Comparison of ENCODE assay signal across 1 cellular context in the genomic region with DNA sequence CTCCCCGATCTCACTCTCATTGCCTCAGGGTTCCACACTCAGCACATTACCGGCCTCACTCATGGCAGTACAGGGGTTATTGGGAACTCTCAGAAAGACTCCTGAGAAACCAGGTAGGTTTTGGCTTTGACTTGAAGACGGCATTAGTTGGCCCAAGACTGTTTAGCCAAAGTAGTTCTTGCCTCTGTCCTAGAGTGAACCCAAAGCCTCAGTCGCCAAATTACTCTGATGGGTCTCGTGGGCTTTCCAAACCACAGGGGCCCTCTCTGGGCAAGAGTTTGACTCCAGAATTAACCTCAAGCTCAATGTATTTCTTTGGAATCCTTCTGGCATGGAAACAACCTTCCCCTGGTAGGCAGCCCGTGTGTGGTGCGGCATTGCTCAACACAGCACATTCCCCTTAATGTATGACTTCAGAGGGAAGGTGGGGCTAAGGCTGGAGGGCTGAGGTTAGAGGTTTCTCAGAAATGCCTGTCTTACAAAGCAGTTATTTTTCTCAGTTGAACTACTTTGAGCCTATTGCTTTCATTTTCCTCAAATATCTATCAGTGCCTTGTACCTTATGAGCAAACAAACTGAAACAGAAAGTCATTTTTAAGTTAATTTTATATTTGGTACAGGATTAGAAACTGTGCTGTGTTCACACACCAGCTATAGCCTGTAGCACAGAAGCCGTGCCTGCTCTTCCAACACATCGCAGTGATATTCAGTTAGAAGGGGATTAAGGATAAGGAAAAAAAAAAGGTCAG.
TF ChIP-seq lines count a peak whose summit lies in the region.

No MANE protein-coding gene starts in this region.

TF ChIP-seq in GM12878, 131 proteins besides CTCF, POLR2A, EP300 and RAD21 (continued from another document and continues in another):
- TF ChIP-seq, protein P1, sequence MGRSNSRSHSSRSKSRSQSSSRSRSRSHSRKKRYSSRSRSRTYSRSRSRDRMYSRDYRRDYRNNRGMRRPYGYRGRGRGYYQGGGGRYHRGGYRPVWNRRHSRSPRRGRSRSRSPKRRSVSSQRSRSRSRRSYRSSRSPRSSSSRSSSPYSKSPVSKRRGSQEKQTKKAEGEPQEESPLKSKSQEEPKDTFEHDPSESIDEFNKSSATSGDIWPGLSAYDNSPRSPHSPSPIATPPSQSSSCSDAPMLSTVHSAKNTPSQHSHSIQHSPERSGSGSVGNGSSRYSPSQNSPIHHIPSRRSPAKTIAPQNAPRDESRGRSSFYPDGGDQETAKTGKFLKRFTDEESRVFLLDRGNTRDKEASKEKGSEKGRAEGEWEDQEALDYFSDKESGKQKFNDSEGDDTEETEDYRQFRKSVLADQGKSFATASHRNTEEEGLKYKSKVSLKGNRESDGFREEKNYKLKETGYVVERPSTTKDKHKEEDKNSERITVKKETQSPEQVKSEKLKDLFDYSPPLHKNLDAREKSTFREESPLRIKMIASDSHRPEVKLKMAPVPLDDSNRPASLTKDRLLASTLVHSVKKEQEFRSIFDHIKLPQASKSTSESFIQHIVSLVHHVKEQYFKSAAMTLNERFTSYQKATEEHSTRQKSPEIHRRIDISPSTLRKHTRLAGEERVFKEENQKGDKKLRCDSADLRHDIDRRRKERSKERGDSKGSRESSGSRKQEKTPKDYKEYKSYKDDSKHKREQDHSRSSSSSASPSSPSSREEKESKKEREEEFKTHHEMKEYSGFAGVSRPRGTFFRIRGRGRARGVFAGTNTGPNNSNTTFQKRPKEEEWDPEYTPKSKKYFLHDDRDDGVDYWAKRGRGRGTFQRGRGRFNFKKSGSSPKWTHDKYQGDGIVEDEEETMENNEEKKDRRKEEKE (IDR thresholded peaks at IDR 0.05), result no peak
- TF ChIP-seq ASH2L (IDR thresholded peaks at IDR 0.05; ENCODE audit: borderline replicate concordance, low read depth) (peak; percentile 51; the same call in 1 of the 2 replicates), BHLHE40 (IDR thresholded peaks at IDR 0.05; ENCODE audit: borderline replicate concordance in 1 of 2, low read depth in 2 of 2, low read length in 1 of 2) (no peak), MYB (IDR thresholded peaks at IDR 0.05; ENCODE audit: borderline replicate concordance, low read depth, low read length) (no peak), CREM (IDR thresholded peaks at IDR 0.05; ENCODE audit: low read depth) (no peak), MTA3 (IDR thresholded peaks at IDR 0.05; ENCODE audit: borderline replicate concordance, low read length) (no peak; the same call in 1 of the 2 replicates), RELA (IDR thresholded peaks at IDR 0.05; ENCODE audit: borderline replicate concordance, partially characterized antibody) (no peak), BRCA1 (IDR thresholded peaks at IDR 0.05; ENCODE audit: low read depth, low read length) (no peak), TCF12 (IDR thresholded peaks at IDR 0.05; ENCODE audit: low read depth, low read length) (no peak), NBN (IDR thresholded peaks at IDR 0.05) (no peak), CREB1 (IDR thresholded peaks at IDR 0.05; ENCODE audit: low read depth) (0 out of 2 replicates have a peak, but pooled peaks have one; percentile 20), ZZZ3 (IDR thresholded peaks at IDR 0.05; ENCODE audit: control insufficient read depth, insufficient read length, low read depth) (no peak), SIX5 (IDR thresholded peaks at IDR 0.05; ENCODE audit: low read depth, low read length, severe bottlenecking) (no peak), YY1 (IDR thresholded peaks at IDR 0.05; ENCODE audit: low read depth, low read length) (no peak), PAX5 (IDR thresholded peaks at IDR 0.05; ENCODE audit: borderline replicate concordance, low read depth, low read length) (no peak), SMAD5 (IDR thresholded peaks at IDR 0.05; ENCODE audit: low read depth) (no peak), SMC3 (IDR thresholded peaks at IDR 0.05; ENCODE audit: borderline replicate concordance, low read length) (no peak), JUND (IDR thresholded peaks at IDR 0.05; ENCODE audit: low read depth, low read length) (no peak), CBFB (IDR thresholded peaks at IDR 0.05; ENCODE audit: low read depth) (no peak), CBX3 (IDR thresholded peaks at IDR 0.05; ENCODE audit: borderline replicate concordance, low read depth) (no peak), ESRRA (IDR thresholded peaks at IDR 0.05; ENCODE audit: low read length) (no peak), ZNF274 (IDR thresholded peaks at IDR 0.05; ENCODE audit: insufficient read depth, insufficient read length) (no peak), EZH2 (IDR thresholded peaks at IDR 0.05; ENCODE audit: borderline replicate concordance, control insufficient read depth, low read depth, low read length) (no peak), TAF1 (IDR thresholded peaks at IDR 0.05; ENCODE audit: borderline replicate concordance, low read depth, low read length) (0 out of 2 replicates have a peak, but pooled peaks have one; percentile 8), RFX5 (IDR thresholded peaks at IDR 0.05; ENCODE audit: low read depth, low read length) (no peak), RBBP5 (conservative IDR thresholded peaks at IDR 0.05) (no peak)
- TF ChIP-seq, protein P2, sequence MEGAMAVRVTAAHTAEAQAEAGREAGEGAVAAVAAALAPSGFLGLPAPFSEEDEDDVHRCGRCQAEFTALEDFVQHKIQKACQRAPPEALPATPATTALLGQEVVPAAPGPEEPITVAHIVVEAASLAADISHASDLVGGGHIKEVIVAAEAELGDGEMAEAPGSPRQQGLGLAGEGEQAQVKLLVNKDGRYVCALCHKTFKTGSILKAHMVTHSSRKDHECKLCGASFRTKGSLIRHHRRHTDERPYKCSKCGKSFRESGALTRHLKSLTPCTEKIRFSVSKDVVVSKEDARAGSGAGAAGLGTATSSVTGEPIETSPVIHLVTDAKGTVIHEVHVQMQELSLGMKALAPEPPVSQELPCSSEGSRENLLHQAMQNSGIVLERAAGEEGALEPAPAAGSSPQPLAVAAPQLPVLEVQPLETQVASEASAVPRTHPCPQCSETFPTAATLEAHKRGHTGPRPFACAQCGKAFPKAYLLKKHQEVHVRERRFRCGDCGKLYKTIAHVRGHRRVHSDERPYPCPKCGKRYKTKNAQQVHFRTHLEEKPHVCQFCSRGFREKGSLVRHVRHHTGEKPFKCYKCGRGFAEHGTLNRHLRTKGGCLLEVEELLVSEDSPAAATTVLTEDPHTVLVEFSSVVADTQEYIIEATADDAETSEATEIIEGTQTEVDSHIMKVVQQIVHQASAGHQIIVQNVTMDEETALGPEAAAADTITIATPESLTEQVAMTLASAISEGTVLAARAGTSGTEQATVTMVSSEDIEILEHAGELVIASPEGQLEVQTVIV (IDR thresholded peaks at IDR 0.05; ENCODE audit: borderline replicate concordance, partially characterized antibody), result no peak
- TF ChIP-seq, protein P3, sequence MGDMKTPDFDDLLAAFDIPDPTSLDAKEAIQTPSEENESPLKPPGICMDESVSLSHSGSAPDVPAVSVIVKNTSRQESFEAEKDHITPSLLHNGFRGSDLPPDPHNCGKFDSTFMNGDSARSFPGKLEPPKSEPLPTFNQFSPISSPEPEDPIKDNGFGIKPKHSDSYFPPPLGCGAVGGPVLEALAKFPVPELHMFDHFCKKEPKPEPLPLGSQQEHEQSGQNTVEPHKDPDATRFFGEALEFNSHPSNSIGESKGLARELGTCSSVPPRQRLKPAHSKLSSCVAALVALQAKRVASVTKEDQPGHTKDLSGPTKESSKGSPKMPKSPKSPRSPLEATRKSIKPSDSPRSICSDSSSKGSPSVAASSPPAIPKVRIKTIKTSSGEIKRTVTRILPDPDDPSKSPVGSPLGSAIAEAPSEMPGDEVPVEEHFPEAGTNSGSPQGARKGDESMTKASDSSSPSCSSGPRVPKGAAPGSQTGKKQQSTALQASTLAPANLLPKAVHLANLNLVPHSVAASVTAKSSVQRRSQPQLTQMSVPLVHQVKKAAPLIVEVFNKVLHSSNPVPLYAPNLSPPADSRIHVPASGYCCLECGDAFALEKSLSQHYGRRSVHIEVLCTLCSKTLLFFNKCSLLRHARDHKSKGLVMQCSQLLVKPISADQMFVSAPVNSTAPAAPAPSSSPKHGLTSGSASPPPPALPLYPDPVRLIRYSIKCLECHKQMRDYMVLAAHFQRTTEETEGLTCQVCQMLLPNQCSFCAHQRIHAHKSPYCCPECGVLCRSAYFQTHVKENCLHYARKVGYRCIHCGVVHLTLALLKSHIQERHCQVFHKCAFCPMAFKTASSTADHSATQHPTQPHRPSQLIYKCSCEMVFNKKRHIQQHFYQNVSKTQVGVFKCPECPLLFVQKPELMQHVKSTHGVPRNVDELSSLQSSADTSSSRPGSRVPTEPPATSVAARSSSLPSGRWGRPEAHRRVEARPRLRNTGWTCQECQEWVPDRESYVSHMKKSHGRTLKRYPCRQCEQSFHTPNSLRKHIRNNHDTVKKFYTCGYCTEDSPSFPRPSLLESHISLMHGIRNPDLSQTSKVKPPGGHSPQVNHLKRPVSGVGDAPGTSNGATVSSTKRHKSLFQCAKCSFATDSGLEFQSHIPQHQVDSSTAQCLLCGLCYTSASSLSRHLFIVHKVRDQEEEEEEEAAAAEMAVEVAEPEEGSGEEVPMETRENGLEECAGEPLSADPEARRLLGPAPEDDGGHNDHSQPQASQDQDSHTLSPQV (IDR thresholded peaks at IDR 0.05), result no peak
- TF ChIP-seq, protein P4, sequence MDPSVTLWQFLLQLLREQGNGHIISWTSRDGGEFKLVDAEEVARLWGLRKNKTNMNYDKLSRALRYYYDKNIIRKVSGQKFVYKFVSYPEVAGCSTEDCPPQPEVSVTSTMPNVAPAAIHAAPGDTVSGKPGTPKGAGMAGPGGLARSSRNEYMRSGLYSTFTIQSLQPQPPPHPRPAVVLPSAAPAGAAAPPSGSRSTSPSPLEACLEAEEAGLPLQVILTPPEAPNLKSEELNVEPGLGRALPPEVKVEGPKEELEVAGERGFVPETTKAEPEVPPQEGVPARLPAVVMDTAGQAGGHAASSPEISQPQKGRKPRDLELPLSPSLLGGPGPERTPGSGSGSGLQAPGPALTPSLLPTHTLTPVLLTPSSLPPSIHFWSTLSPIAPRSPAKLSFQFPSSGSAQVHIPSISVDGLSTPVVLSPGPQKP (IDR thresholded peaks at IDR 0.05; ENCODE audit: low read depth, low read length), result no peak
- TF ChIP-seq, protein P5, sequence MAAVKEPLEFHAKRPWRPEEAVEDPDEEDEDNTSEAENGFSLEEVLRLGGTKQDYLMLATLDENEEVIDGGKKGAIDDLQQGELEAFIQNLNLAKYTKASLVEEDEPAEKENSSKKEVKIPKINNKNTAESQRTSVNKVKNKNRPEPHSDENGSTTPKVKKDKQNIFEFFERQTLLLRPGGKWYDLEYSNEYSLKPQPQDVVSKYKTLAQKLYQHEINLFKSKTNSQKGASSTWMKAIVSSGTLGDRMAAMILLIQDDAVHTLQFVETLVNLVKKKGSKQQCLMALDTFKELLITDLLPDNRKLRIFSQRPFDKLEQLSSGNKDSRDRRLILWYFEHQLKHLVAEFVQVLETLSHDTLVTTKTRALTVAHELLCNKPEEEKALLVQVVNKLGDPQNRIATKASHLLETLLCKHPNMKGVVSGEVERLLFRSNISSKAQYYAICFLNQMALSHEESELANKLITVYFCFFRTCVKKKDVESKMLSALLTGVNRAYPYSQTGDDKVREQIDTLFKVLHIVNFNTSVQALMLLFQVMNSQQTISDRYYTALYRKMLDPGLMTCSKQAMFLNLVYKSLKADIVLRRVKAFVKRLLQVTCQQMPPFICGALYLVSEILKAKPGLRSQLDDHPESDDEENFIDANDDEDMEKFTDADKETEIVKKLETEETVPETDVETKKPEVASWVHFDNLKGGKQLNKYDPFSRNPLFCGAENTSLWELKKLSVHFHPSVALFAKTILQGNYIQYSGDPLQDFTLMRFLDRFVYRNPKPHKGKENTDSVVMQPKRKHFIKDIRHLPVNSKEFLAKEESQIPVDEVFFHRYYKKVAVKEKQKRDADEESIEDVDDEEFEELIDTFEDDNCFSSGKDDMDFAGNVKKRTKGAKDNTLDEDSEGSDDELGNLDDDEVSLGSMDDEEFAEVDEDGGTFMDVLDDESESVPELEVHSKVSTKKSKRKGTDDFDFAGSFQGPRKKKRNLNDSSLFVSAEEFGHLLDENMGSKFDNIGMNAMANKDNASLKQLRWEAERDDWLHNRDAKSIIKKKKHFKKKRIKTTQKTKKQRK (IDR thresholded peaks at IDR 0.05; ENCODE audit: low read depth, low read length), result no peak
- TF ChIP-seq, protein P6, sequence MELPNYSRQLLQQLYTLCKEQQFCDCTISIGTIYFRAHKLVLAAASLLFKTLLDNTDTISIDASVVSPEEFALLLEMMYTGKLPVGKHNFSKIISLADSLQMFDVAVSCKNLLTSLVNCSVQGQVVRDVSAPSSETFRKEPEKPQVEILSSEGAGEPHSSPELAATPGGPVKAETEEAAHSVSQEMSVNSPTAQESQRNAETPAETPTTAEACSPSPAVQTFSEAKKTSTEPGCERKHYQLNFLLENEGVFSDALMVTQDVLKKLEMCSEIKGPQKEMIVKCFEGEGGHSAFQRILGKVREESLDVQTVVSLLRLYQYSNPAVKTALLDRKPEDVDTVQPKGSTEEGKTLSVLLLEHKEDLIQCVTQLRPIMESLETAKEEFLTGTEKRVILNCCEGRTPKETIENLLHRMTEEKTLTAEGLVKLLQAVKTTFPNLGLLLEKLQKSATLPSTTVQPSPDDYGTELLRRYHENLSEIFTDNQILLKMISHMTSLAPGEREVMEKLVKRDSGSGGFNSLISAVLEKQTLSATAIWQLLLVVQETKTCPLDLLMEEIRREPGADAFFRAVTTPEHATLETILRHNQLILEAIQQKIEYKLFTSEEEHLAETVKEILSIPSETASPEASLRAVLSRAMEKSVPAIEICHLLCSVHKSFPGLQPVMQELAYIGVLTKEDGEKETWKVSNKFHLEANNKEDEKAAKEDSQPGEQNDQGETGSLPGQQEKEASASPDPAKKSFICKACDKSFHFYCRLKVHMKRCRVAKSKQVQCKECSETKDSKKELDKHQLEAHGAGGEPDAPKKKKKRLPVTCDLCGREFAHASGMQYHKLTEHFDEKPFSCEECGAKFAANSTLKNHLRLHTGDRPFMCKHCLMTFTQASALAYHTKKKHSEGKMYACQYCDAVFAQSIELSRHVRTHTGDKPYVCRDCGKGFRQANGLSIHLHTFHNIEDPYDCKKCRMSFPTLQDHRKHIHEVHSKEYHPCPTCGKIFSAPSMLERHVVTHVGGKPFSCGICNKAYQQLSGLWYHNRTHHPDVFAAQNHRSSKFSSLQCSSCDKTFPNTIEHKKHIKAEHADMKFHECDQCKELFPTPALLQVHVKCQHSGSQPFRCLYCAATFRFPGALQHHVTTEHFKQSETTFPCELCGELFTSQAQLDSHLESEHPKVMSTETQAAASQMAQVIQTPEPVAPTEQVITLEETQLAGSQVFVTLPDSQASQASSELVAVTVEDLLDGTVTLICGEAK (IDR thresholded peaks at IDR 0.05; ENCODE audit: borderline replicate concordance), result no peak
- TF ChIP-seq, protein P7, sequence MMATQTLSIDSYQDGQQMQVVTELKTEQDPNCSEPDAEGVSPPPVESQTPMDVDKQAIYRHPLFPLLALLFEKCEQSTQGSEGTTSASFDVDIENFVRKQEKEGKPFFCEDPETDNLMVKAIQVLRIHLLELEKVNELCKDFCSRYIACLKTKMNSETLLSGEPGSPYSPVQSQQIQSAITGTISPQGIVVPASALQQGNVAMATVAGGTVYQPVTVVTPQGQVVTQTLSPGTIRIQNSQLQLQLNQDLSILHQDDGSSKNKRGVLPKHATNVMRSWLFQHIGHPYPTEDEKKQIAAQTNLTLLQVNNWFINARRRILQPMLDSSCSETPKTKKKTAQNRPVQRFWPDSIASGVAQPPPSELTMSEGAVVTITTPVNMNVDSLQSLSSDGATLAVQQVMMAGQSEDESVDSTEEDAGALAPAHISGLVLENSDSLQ (IDR thresholded peaks at IDR 0.05), result peak; percentile 79
